ENCODE assay signal across 14 cellular contexts in the genomic region with DNA sequence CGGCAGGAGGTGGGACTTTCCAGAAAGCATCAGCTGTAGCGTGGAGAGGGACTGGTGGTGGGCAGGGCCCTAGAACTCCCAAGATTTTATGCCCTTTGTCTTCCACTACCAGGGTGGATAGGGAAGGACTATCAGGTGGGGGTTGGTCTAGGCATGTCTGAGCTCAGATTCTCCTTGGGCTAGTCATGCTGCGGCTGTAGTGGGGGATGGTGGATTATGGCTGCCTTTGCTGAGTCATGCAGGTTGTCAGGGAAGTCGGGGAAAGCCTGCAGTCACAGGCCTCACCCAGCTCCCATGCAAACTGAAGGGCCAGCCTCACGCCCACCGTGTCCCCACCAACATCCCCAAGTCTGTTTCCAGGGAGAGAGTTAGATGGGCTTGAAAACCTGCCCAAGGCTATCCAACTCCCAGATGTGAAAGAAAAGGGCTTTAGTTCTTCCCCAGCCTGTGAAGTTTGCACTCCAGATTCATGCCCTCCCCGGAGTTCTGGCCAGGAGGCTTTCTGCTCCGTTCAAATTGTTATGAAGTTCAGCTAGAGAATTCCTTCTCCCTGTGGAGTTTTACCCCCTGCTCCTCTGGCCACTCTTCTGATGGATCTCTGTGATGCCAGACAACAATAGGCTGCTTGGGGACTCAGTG. TPM values are rescaled to one million over a fixed set of nuclear protein-coding genes. Genes with fewer than 3 reads are reported as not detected.
A peak's percentile ranks its signal among the peaks of the same experiment; 100 is the strongest.
DNase-seq lines count a peak whose midpoint lies in the region; TF ChIP-seq lines count a peak whose summit lies in the region.
"Had no signal": no experiment of that assay in that cellular context is flagged by ENCODE, and none has a peak within 500 bp of the region (broad histone marks: within the 10 kb centered on the region; RNA-seq: fewer than 3 reads in every experiment).

No MANE protein-coding gene starts in this region.

- no peaks in the 10 kb centered on the region for H3K36me3 Mint-ChIP-seq in Calu3 (ENCODE audit: insufficient read depth, unreplicated experiment)

- H3K36me3 ChIP-seq in MG63 (no peaks in the 10 kb centered on the region), mammary epithelial cell (ENCODE audit: insufficient read depth, low read length) (no peaks in the 10 kb centered on the region)
- H3K36me3 ChIP-seq: heart right ventricle, neutrophil had no signal

- WGBS in mammary epithelial cell (ENCODE audit: low coverage, missing lambda C conversion rate) = 10% methylated on average over 4 of the region's 8 CpGs

- no peaks in the 10 kb centered on the region for H3K27me3 ChIP-seq in MG63
- no peaks in the 10 kb centered on the region for H3K27me3 ChIP-seq in mammary epithelial cell (ENCODE audit: insufficient read depth, low read length)
- H3K27me3 ChIP-seq: body of pancreas, heart right ventricle, neutrophil had no signal

- dilution Hi-C loops in mammary epithelial cell (cut with HindIII; ENCODE audit: low sequenced_read_pairs) = no loop called here

- intact Hi-C loops in mammary epithelial cell (cut with micrococcal nuclease) = no loop called here
- intact Hi-C loops in Calu3 (cut with micrococcal nuclease; ENCODE audit: unreplicated experiment) = no loop called here

- peaks cover 13% of the 10 kb centered on the region for H3K4me1 ChIP-seq in mammary epithelial cell (ENCODE audit: insufficient read depth, low read length)
- H3K4me1 ChIP-seq: body of pancreas, heart right ventricle had no signal

- no peaks in the 10 kb centered on the region for H3K9me3 Mint-ChIP-seq in Calu3 (ENCODE audit: low read depth, unreplicated experiment)

- no peaks in the 10 kb centered on the region for H3K27me3 Mint-ChIP-seq in Calu3 (ENCODE audit: unreplicated experiment)

- no peak overlapping the region for H3K27ac Mint-ChIP-seq in Calu3 (ENCODE audit: unreplicated experiment)

- no peak overlapping the region for H3K4me3 ChIP-seq in AG10803 (ENCODE audit: low read length)
- H3K4me3 ChIP-seq in MG63 = no peak overlapping the region
- H3K4me3 ChIP-seq in mammary epithelial cell (replicated peaks in 1 of 3; ENCODE audit: insufficient read depth in 1 of 3, low read depth in 2 of 3, low read length in 3 of 3) = no peak overlapping the region
- H3K4me3 ChIP-seq: body of pancreas, heart right ventricle had no signal

- H3K27ac ChIP-seq in mammary epithelial cell (ENCODE audit: insufficient read depth, low read depth, low read length) = peak overlapping the region; percentile 84
- H3K27ac ChIP-seq: body of pancreas, heart right ventricle, neutrophil had no signal

- no peaks in the 10 kb centered on the region for H3K9me3 ChIP-seq in MG63
- no peaks in the 10 kb centered on the region for H3K9me3 ChIP-seq in mammary epithelial cell (replicated peaks; ENCODE audit: insufficient read depth, low read length)
- H3K9me3 ChIP-seq: body of pancreas, neutrophil had no signal

- no peak overlapping the region for H3K4me2 ChIP-seq in mammary epithelial cell (ENCODE audit: insufficient read depth, low read depth, low read length)

- DNase-seq in AG10803 (ENCODE audit: low read depth) (peak; percentile 93), MG63 (peak; percentile 1), mammary epithelial cell (peak; percentile 90), kidney tubule cell (ENCODE audit: low spot score) (peak; percentile 95), NOMO-1 (lab: John Stamatoyannopoulos, UW; ENCODE audit: unreplicated experiment in 2 of 2) (no peak), G401 (ENCODE audit: low spot score) (no peak), Calu3 (no peak)
- DNase-seq in activated effector memory CD4-positive, alpha-beta T cell treated with Interleukin-2 at 50 U/mL for 16 hours = no peak
- DNase-seq: body of pancreas, C1 segment of cervical spinal cord, heart right ventricle, NCI-H2029, SHP77 had no signal

- CTCF ChIA-PET in mammary epithelial cell (lab: Charles Lee; ENCODE audit: low non-redundant PET) = interaction anchor here (0.6 kb wide), 3 partner anchors 19 to 392 kb away, joined by 3 to 4 read pairs (median 4); no protein-coding TSS in a partner anchor
- CTCF ChIA-PET in Calu3 (lab: Charles Lee) = no interaction called here

- no peaks in the 10 kb centered on the region for H4K20me1 ChIP-seq in mammary epithelial cell (ENCODE audit: insufficient read depth, low read length)

- H3K4me3 Mint-ChIP-seq in Calu3 (ENCODE audit: low read depth, unreplicated experiment) = no peak overlapping the region

- BruUV-seq in mammary epithelial cell (replicated peaks; lab: Mats Ljungman, UMichigan) = no TSS peak
- BruUV-seq in Calu3 (replicated peaks; lab: Mats Ljungman, UMichigan) = no TSS peak

- H3K4me1 Mint-ChIP-seq in Calu3 (ENCODE audit: low read depth, unreplicated experiment) = peaks cover 14% of the 10 kb centered on the region

- TF ChIP-seq CTCF in AG10803 (conservative IDR thresholded peaks at IDR 0.05; ENCODE audit: low read length) (no peak), mammary epithelial cell (conservative IDR thresholded peaks at IDR 0.05 in 1 of 2, IDR thresholded peaks at IDR 0.05 in 1 of 2; ENCODE audit: extremely low read depth in 1 of 2, insufficient read depth in 1 of 2, low read depth in 1 of 2, low read length in 2 of 2) (no peak), Calu3 (IDR thresholded peaks at IDR 0.05; ENCODE audit: unreplicated experiment) (no peak)

- H2AFZ ChIP-seq in mammary epithelial cell (ENCODE audit: low read depth, low read length) = peak overlapping the region; percentile 90

- H3K9ac ChIP-seq in mammary epithelial cell (ENCODE audit: insufficient read depth, low read length) = no peak overlapping the region

- H3K79me2 ChIP-seq in mammary epithelial cell (ENCODE audit: insufficient read depth, low read length) = no peaks in the 10 kb centered on the region

- in situ Hi-C loops in mammary epithelial cell (cut with MboI; ENCODE audit: low sequenced_read_pairs in 2 of 2) (no loop called here), G401 (cut with HindIII; ENCODE audit: low sequenced_read_pairs) (no loop called here)

RNA-seq across cellular contexts. Expression of a gene that starts 13.4 kb away (rescaled TPM):
- total RNA-seq in MG63 (2014; rRNA removed; shearing (Covaris generic); ENCODE audit: low replicate concordance) = not detected in 2 replicates
- total RNA-seq in mammary epithelial cell = not detected
- polyA plus RNA-seq in mammary epithelial cell = not detected
- polyA minus RNA-seq in mammary epithelial cell = not detected
- not detected in 2 replicates for total RNA-seq in G401 (2014; rRNA removed; shearing (Covaris generic))
- not detected in 2 replicates for total RNA-seq in Calu3 (2022)
- total RNA-seq: body of pancreas, heart right ventricle had no signal
- polyA plus RNA-seq: heart right ventricle had no signal

RNA-seq across cellular contexts. Expression of a gene that starts 20.0 kb away (rescaled TPM):
- not detected in 2 replicates for total RNA-seq in MG63 (2014; rRNA removed; shearing (Covaris generic); ENCODE audit: low replicate concordance)
- total RNA-seq in mammary epithelial cell (not detected), Calu3 (2022) (not detected in 2 replicates)
- polyA plus RNA-seq in mammary epithelial cell = not detected
- polyA minus RNA-seq in mammary epithelial cell = not detected
- not detected in 2 replicates for total RNA-seq in G401 (2014; rRNA removed; shearing (Covaris generic))
- total RNA-seq: body of pancreas had no signal
- polyA plus RNA-seq: heart right ventricle had no signal

Comparison
In these comparisons a context has a peak if more than half of its experiments do, and no peak if none do; other contexts are left out.
1. DNase-seq: peak in AG10803 (single experiment), MG63 (single experiment), mammary epithelial cell (single experiment) and kidney tubule cell (single experiment); none in NOMO-1 (0 of 2), G401 (single experiment), activated effector memory CD4-positive, alpha-beta T cell treated with Interleukin-2 at 50 U/mL for 16 hours (single experiment) and Calu3 (single experiment).